In the genomic region with DNA sequence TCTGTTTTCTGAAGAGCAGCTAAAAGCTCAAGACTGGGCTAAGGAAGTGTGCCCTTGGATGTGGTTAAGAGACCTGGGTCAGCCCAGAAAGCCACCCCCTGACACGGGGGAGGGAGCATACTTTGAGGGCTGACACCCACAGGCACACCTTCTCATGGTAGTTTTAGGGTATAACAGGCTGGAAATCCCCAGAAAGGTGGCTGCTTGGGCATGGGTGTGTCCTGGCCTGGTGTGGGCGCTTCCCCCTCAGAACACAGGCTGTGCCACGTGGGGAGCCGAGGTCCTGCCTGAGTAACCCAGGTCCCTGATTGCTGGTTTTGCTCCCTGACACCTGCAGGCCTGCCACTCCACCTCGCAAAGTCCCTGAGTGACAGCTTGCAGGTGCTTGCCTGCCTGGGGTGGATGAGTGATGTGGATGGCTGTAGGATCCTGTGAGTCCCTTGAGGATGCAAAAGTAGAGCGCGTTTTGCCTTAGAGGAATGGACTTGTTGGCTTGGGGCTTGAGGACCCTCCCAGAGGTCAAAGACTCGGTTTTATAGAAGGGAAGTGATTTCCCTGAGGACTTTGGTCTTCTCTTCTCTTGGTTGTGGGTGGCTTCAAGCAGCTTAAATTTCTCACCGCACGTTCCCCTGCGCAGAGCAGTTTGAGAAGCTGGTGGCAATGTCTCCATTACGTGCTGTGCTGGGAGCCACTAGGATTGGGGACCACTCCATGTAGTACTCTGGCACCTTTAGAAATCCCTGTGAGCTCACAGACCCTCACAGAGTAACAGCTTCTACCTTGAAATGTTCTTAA, we compare ENCODE assay signal across 7 cellular contexts.
DNase-seq lines count a peak whose midpoint lies in the region; ATAC-seq and TF ChIP-seq lines count a peak whose summit lies in the region.

No MANE protein-coding gene starts in this region.

- DNase-seq in activated gamma-delta T cell (lab: John Stamatoyannopoulos, UW) (peak; percentile 12), NCI-H524 (lab: John Stamatoyannopoulos, UW) (no peak), right atrium auricular region (ENCODE audit: low spot score) (no peak), H4 (ENCODE audit: low spot score) (no peak)
- peak; percentile 1 to 2 for DNase-seq in stimulated activated CD4-positive, alpha-beta T cell treated with anti-CD3 and anti-CD28 coated beads, Interleukin-15, amount 100 ng/mL, for 1 hour (ENCODE audit: low read depth in 1 of 2, low spot score in 1 of 2)

- no peaks in the 10 kb centered on the region for H3K9me3 ChIP-seq in KOPT-K1 (ENCODE audit: insufficient read depth, low read length, poor library complexity, severe bottlenecking)
- no peaks in the 10 kb centered on the region for H3K9me3 ChIP-seq in right atrium auricular region

- H3K4me1 ChIP-seq in right atrium auricular region = peaks cover 0 to 41% of the 10 kb centered on the region in 2 donors

- no peak overlapping the region for H3K4me3 ChIP-seq in right atrium auricular region

- ATAC-seq in GM21515 (IDR thresholded peaks at IDR 0.05; ENCODE audit: unreplicated experiment) = peak; percentile 44

- H3K27ac ChIP-seq in KOPT-K1 (ENCODE audit: low read depth, low read length, poor library complexity, severe bottlenecking) (peak overlapping the region; percentile 25), right atrium auricular region (no peak overlapping the region)

- H3K36me3 ChIP-seq in KOPT-K1 (ENCODE audit: insufficient read depth, low read length) (peaks cover 48% of the 10 kb centered on the region), right atrium auricular region (peaks cover 38% of the 10 kb centered on the region)

- no peak for TF ChIP-seq CTCF in right atrium auricular region (IDR thresholded peaks at IDR 0.05)

- H3K27me3 ChIP-seq in right atrium auricular region = no peaks in the 10 kb centered on the region

Comparison
In these comparisons a context has a peak if more than half of its experiments do, and no peak if none do; other contexts are left out.
1. DNase-seq: peak in activated gamma-delta T cell (single experiment) and stimulated activated CD4-positive, alpha-beta T cell treated with anti-CD3 and anti-CD28 coated beads, Interleukin-15, amount 100 ng/mL, for 1 hour (2 of 2); none in NCI-H524 (0 of 2), right atrium auricular region (single experiment) and H4 (single experiment).